ENCODE assay signal across 13 cellular contexts in genomic region chr6:120005292-120005976, GRCh38.
DNase-seq lines count a peak whose midpoint lies in the region; ATAC-seq and TF ChIP-seq lines count a peak whose summit lies in the region.
"Had no signal": no experiment of that assay in that cellular context is flagged by ENCODE, and none has a peak within 500 bp of the region (broad histone marks: within the 10 kb centered on the region; RNA-seq: fewer than 3 reads in every experiment).

No MANE protein-coding gene starts in this region.

- H3K4me3 ChIP-seq in GM08714 (ENCODE audit: low read length) (peak overlapping the region; percentile 73; the same call in 1 of the 2 replicates), Karpas-422 (ENCODE audit: low read length) (peak overlapping the region; percentile 32; the same call in 1 of the 2 replicates), OCI-LY3 (ENCODE audit: low read length) (peak overlapping the region; percentile 81), fibroblast of villous mesenchyme (ENCODE audit: low read depth, low read length) (peak overlapping the region; percentile 36)
- H3K4me3 ChIP-seq: adrenal gland, gastroesophageal sphincter had no signal

- no peak for DNase-seq in Karpas-422
- peak; percentile 11 for DNase-seq in fibroblast of villous mesenchyme (ENCODE audit: low read depth)
- no peak for DNase-seq in NCI-H345 treated with DMSO at 0.1 percent for 48 hours (lab: John Stamatoyannopoulos, UW; ENCODE audit: unreplicated experiment)
- DNase-seq in NCI-H1930 (lab: John Stamatoyannopoulos, UW) = no peak
- DNase-seq in left ventricle myocardium superior = no peak
- no peak for DNase-seq in GOT3 (lab: John Stamatoyannopoulos, UW)
- DNase-seq: adrenal gland, dermis blood vessel endothelial cell, kidney, retina had no signal

- H3K36me3 ChIP-seq in Karpas-422 (ENCODE audit: insufficient read depth, low read length) (no peaks in the 10 kb centered on the region), OCI-LY3 (replicated peaks; ENCODE audit: low read depth, low read length) (no peaks in the 10 kb centered on the region)
- H3K36me3 ChIP-seq: adrenal gland, gastroesophageal sphincter had no signal

- H3K4me2 ChIP-seq in Karpas-422 (ENCODE audit: low read depth, low read length, poor library complexity, severe bottlenecking) (no peak overlapping the region), OCI-LY3 (ENCODE audit: low read length) (peak overlapping the region; percentile 69)

- no peaks in the 10 kb centered on the region for H3K9me2 ChIP-seq in Karpas-422 (replicated peaks; ENCODE audit: insufficient read depth, low read length)

- H3K27ac ChIP-seq in Karpas-422 (ENCODE audit: low read length) = no peak overlapping the region
- H3K27ac ChIP-seq in OCI-LY3 (ENCODE audit: low read length) = peak overlapping the region; percentile 35
- H3K27ac ChIP-seq: adrenal gland, gastroesophageal sphincter had no signal

- H3K9me3 ChIP-seq in Karpas-422 (ENCODE audit: low read length) (peaks cover 3% of the 10 kb centered on the region; the same call in 1 of the 2 replicates), OCI-LY3 (ENCODE audit: insufficient read depth, low read length) (no peaks in the 10 kb centered on the region)
- H3K9me3 ChIP-seq: adrenal gland, gastroesophageal sphincter had no signal

- H3K79me2 ChIP-seq in Karpas-422 (ENCODE audit: low read length) (no peaks in the 10 kb centered on the region), OCI-LY3 (ENCODE audit: low read length) (peaks cover 14% of the 10 kb centered on the region)

- TF ChIP-seq CTCF in OCI-LY3 (IDR thresholded peaks at IDR 0.05; ENCODE audit: low read depth, low read length) (no peak), fibroblast of villous mesenchyme (IDR thresholded peaks at IDR 0.05; ENCODE audit: insufficient read depth, low read depth, low read length) (no peak)

- ATAC-seq in left ventricle myocardium superior = no peak
- ATAC-seq: gastroesophageal sphincter had no signal

- H4K20me1 ChIP-seq in Karpas-422 (ENCODE audit: insufficient read depth, low read depth, low read length) (no peaks in the 10 kb centered on the region), OCI-LY3 (ENCODE audit: insufficient read depth, low read length) (no peaks in the 10 kb centered on the region)

- H2AFZ ChIP-seq in Karpas-422 (ENCODE audit: low read length) (no peak overlapping the region), OCI-LY3 (ENCODE audit: low read depth, low read length) (peak overlapping the region; percentile 95)

- H3K4me1 ChIP-seq in Karpas-422 (ENCODE audit: low read length) = no peaks in the 10 kb centered on the region
- peaks cover 4% of the 10 kb centered on the region; the same call in 1 of the 2 replicates for H3K4me1 ChIP-seq in OCI-LY3 (ENCODE audit: low read length)
- H3K4me1 ChIP-seq: adrenal gland, gastroesophageal sphincter had no signal

- intact Hi-C loops in left ventricle myocardium superior (cut with micrococcal nuclease) = no loop called here

- H3K27me3 ChIP-seq in Karpas-422 (ENCODE audit: low read length) (no peaks in the 10 kb centered on the region), OCI-LY3 (ENCODE audit: low read depth, low read length) (no peaks in the 10 kb centered on the region)
- H3K27me3 ChIP-seq: adrenal gland, gastroesophageal sphincter had no signal

- H3K9ac ChIP-seq in Karpas-422 (ENCODE audit: low read length) = no peak overlapping the region
- peak overlapping the region; percentile 66 for H3K9ac ChIP-seq in OCI-LY3 (ENCODE audit: low read length)
